Comparison of ENCODE assay signal across 11 cellular contexts in genomic region chr12:105418232-105418631, GRCh38.
DNase-seq lines count a peak whose midpoint lies in the region; ATAC-seq and TF ChIP-seq lines count a peak whose summit lies in the region.
"Had no signal": no experiment of that assay in that cellular context is flagged by ENCODE, and none has a peak within 500 bp of the region (broad histone marks: within the 10 kb centered on the region; RNA-seq: fewer than 3 reads in every experiment).

No MANE protein-coding gene starts in this region.

- H3K27ac Mint-ChIP-seq in activated naive CD8-positive, alpha-beta T cell treated with anti-CD3 and anti-CD28 coated beads, Interleukin-2, amount 50 U/mL, for 24 hours, result no peak overlapping the region
- H3K27ac Mint-ChIP-seq: CD8-positive, alpha-beta T cell had no signal

- no peaks in the 10 kb centered on the region for H3K36me3 Mint-ChIP-seq in activated naive CD8-positive, alpha-beta T cell treated with anti-CD3 and anti-CD28 coated beads, Interleukin-2, amount 50 U/mL, for 24 hours (ENCODE audit: low read depth)
- H3K36me3 Mint-ChIP-seq: CD8-positive, alpha-beta T cell had no signal

- H3K9me3 Mint-ChIP-seq in activated naive CD8-positive, alpha-beta T cell treated with anti-CD3 and anti-CD28 coated beads, Interleukin-2, amount 50 U/mL, for 24 hours, result no peaks in the 10 kb centered on the region
- H3K9me3 Mint-ChIP-seq: CD8-positive, alpha-beta T cell had no signal

- H3K4me1 ChIP-seq in Peyer's patch, result no peaks in the 10 kb centered on the region

- H3K27ac ChIP-seq in epithelial cell of prostate (peak overlapping the region; percentile 55), Peyer's patch (no peak overlapping the region)

- ATAC-seq in omental fat pad (ENCODE audit: low FRiP score), result peak; percentile 27
- no peak for ATAC-seq in GM21825 (IDR thresholded peaks at IDR 0.05; ENCODE audit: unreplicated experiment)
- ATAC-seq in activated naive CD8-positive, alpha-beta T cell treated with anti-CD3 and anti-CD28 coated beads, Interleukin-2, amount 50 U/mL, for 24 hours, result no peak
- ATAC-seq: CD8-positive, alpha-beta T cell had no signal

- H3K36me3 ChIP-seq in BJ (ENCODE audit: control insufficient read depth, insufficient read depth, low read length) (no peaks in the 10 kb centered on the region), Peyer's patch (no peaks in the 10 kb centered on the region)

- H3K27me3 Mint-ChIP-seq in activated naive CD8-positive, alpha-beta T cell treated with anti-CD3 and anti-CD28 coated beads, Interleukin-2, amount 50 U/mL, for 24 hours, result peaks cover 1% of the 10 kb centered on the region

- H3K4me1 Mint-ChIP-seq in activated naive CD8-positive, alpha-beta T cell treated with anti-CD3 and anti-CD28 coated beads, Interleukin-2, amount 50 U/mL, for 24 hours, result peaks cover 2% of the 10 kb centered on the region

- DNase-seq in BJ (ENCODE audit: low read depth) (peak; percentile 97), NCI-H226 (peak; percentile 98), epithelial cell of prostate (ENCODE audit: low read depth, low spot score) (peak; percentile 77), omental fat pad (ENCODE audit: low spot score) (no peak), cerebellar nuclear complex (lab: John Stamatoyannopoulos, UW) (no peak), Peyer's patch (no peak)
- no peak for DNase-seq in activated naive CD8-positive, alpha-beta T cell treated with anti-CD3 and anti-CD28 coated beads, Interleukin-2, amount 50 U/mL, for 24 hours
- DNase-seq: activated T-cell treated with anti-CD3 and anti-CD28 coated beads, Interleukin-2, amount 50 U/mL, for 48 hours; CD8-positive, alpha-beta T cell; dermis blood vessel endothelial cell had no signal

- TF ChIP-seq POLR2A in Peyer's patch (IDR thresholded peaks at IDR 0.05), result no peak

- no peak overlapping the region for H3K4me3 ChIP-seq in BJ (ENCODE audit: low read depth, low read length)
- H3K4me3 ChIP-seq in Peyer's patch, result no peak overlapping the region

- H3K4me3 Mint-ChIP-seq in activated naive CD8-positive, alpha-beta T cell treated with anti-CD3 and anti-CD28 coated beads, Interleukin-2, amount 50 U/mL, for 24 hours, result no peak overlapping the region
- H3K4me3 Mint-ChIP-seq: CD8-positive, alpha-beta T cell had no signal

- H3K27me3 ChIP-seq in BJ (ENCODE audit: control insufficient read depth, insufficient read depth, low read length), result no peaks in the 10 kb centered on the region
- no peaks in the 10 kb centered on the region for H3K27me3 ChIP-seq in Peyer's patch

- POLR2A ChIA-PET in BJ (lab: Charles Lee), result interaction anchor here (0.6 kb wide), 1 partner anchor 17 kb away, joined by 6 read pairs; no protein-coding TSS in a partner anchor

- no peaks in the 10 kb centered on the region for H3K9me3 ChIP-seq in Peyer's patch

- TF ChIP-seq CTCF in BJ (IDR thresholded peaks at IDR 0.05; ENCODE audit: insufficient read depth, low read depth, low read length), result no peak
- no peak for TF ChIP-seq CTCF in omental fat pad (IDR thresholded peaks at IDR 0.05)
- TF ChIP-seq CTCF in Peyer's patch (IDR thresholded peaks at IDR 0.05), result no peak

- CTCF ChIA-PET in BJ (lab: Yijun Ruan, JAX), result interaction anchor here (0.6 to 4.4 kb wide), 8 partner anchors 15 to 806 kb away, joined by 3 to 57 read pairs (median 4); partner anchors contain the start of gene NUAK1

Comparison
In these comparisons a context has a peak if more than half of its experiments do, and no peak if none do; other contexts are left out.
1. DNase-seq: peak in BJ (single experiment), NCI-H226 (single experiment) and epithelial cell of prostate (single experiment); none in omental fat pad (single experiment), cerebellar nuclear complex (0 of 2), Peyer's patch (0 of 3) and activated naive CD8-positive, alpha-beta T cell treated with anti-CD3 and anti-CD28 coated beads, Interleukin-2, amount 50 U/mL, for 24 hours (single experiment).